8 cellular contexts compared by ENCODE assay signal in genomic region chr11:8262552-8263108, GRCh38. TPM values are rescaled to one million over a fixed set of nuclear protein-coding genes. Genes with fewer than 3 reads are reported as not detected.
A peak's percentile ranks its signal among the peaks of the same experiment; 100 is the strongest.
DNase-seq lines count a peak whose midpoint lies in the region; ATAC-seq and TF ChIP-seq lines count a peak whose summit lies in the region.

No MANE protein-coding gene starts in this region.

- H3K27me3 ChIP-seq in iPS-20b (ENCODE audit: insufficient read depth, low read length) (peaks cover 93% of the 10 kb centered on the region), skeletal muscle tissue (ENCODE audit: control insufficient read depth in 3 of 3, insufficient read depth in 3 of 3, low read length in 3 of 3) (peaks cover 31 to 34% (median 34%) of the 10 kb centered on the region in 3 donors)

- H3K27ac Mint-ChIP-seq in brain: peak overlapping the region in 3 of 5 experiments; percentile 35 to 72 (median 36)

- H3K9me3 Mint-ChIP-seq in brain: peaks cover 0 to 5% (median 0%) of the 10 kb centered on the region in 5 experiments

- H3K27me3 Mint-ChIP-seq in brain: peaks cover 35% of the 10 kb centered on the region

- H3K27ac ChIP-seq in iPS-20b (ENCODE audit: low read length): no peak overlapping the region
- peak overlapping the region; percentile 25 for H3K27ac ChIP-seq in skeletal muscle tissue (ENCODE audit: low read depth, low read length)

- peaks cover 87% of the 10 kb centered on the region for H3K4me1 Mint-ChIP-seq in brain

- peak overlapping the region; percentile 81 to 85 (median 83) for H3K4me3 Mint-ChIP-seq in brain

- H3K9ac ChIP-seq in iPS-20b (ENCODE audit: low read depth, low read length): peak overlapping the region; percentile 36; the same call in 1 of the 2 replicates
- peak overlapping the region; percentile 65 to 86 (median 74) for H3K9ac ChIP-seq in skeletal muscle tissue (ENCODE audit: low read depth in 1 of 3, low read length in 3 of 3)

- ATAC-seq in HG03342 (IDR thresholded peaks at IDR 0.05; ENCODE audit: unreplicated experiment): no peak

- peak; percentile 17 for DNase-seq in activated naive CD4-positive, alpha-beta T cell treated with Interleukin-2 at 50 U/mL for 16 hours
- no peak for DNase-seq in activated naive CD4-positive, alpha-beta T cell (lab: John Stamatoyannopoulos, UW)
- DNase-seq in NCI-H2227 (lab: John Stamatoyannopoulos, UW; ENCODE audit: unreplicated experiment) (peak; percentile 72), SKM-1 treated with dmso at 0.1 percent for 144 hours (lab: John Stamatoyannopoulos, UW; ENCODE audit: unreplicated experiment) (no peak)

- peaks cover 9% of the 10 kb centered on the region; the same call in 1 of the 2 replicates for H3K4me1 ChIP-seq in iPS-20b (ENCODE audit: insufficient read depth, low read length)
- peaks cover 37 to 51% (median 49%) of the 10 kb centered on the region in 3 donors for H3K4me1 ChIP-seq in skeletal muscle tissue (ENCODE audit: control insufficient read depth in 3 of 3, insufficient read depth in 3 of 3, low read length in 3 of 3)

- no peak for TF ChIP-seq CTCF in brain (conservative IDR thresholded peaks at IDR 0.05)

- H3K9me3 ChIP-seq in iPS-20b (ENCODE audit: insufficient read depth, low read depth, low read length): no peaks in the 10 kb centered on the region
- no peaks in the 10 kb centered on the region for H3K9me3 ChIP-seq in skeletal muscle tissue (ENCODE audit: control insufficient read depth in 3 of 3, low read length in 3 of 3)

- H3K36me3 Mint-ChIP-seq in brain: no peaks in the 10 kb centered on the region

- H3K4me3 ChIP-seq in iPS-20b (ENCODE audit: low read length): peak overlapping the region; percentile 70
- peak overlapping the region; percentile 66 to 79 (median 77) for H3K4me3 ChIP-seq in skeletal muscle tissue (ENCODE audit: low read length in 3 of 3)

- H3K36me3 ChIP-seq in iPS-20b (ENCODE audit: insufficient read depth, low read depth, low read length): no peaks in the 10 kb centered on the region
- no peaks in the 10 kb centered on the region for H3K36me3 ChIP-seq in skeletal muscle tissue (ENCODE audit: control insufficient read depth in 3 of 3, insufficient read depth in 3 of 3, low read length in 3 of 3)

RNA-seq across cellular contexts. Expression of gene LMO1, which starts 1.0 kb away (rescaled TPM):
- polyA plus RNA-seq in brain (ENCODE audit: insufficient read depth, low read depth, low replicate concordance): 0.93 TPM
- not detected for total RNA-seq in skeletal muscle tissue

Comparison
In these comparisons a context has a peak if more than half of its experiments do, and no peak if none do; other contexts are left out.
1. DNase-seq: peak in activated naive CD4-positive, alpha-beta T cell treated with Interleukin-2 at 50 U/mL for 16 hours (single experiment) and NCI-H2227 (single experiment); none in activated naive CD4-positive, alpha-beta T cell (0 of 4) and SKM-1 treated with dmso at 0.1 percent for 144 hours (single experiment).